ENCODE assay signal across 19 cellular contexts in genomic region chr11:16789061-16789415, GRCh38. TPM values are rescaled to one million over a fixed set of nuclear protein-coding genes. Genes with fewer than 3 reads are reported as not detected.
DNase-seq lines count a peak whose midpoint lies in the region; ATAC-seq and TF ChIP-seq lines count a peak whose summit lies in the region.
"Had no signal": no experiment of that assay in that cellular context is flagged by ENCODE, and none has a peak within 500 bp of the region (broad histone marks: within the 10 kb centered on the region; RNA-seq: fewer than 3 reads in every experiment).

No MANE protein-coding gene starts in this region.

- WGBS in right cardiac atrium, result 72% methylated on average over 13 of the region's 13 CpGs
- WGBS in endodermal cell (ENCODE audit: insufficient coverage in 1 of 2, insufficient read length in 1 of 2), 2 experiments, result 91 to 96% methylated on average over 8 to 13 of the region's 13 CpGs

- H3K36me3 ChIP-seq in endodermal cell (ENCODE audit: control insufficient read depth, insufficient read depth, low read length), result peaks cover 14% of the 10 kb centered on the region
- H3K36me3 ChIP-seq in osteoblast (ENCODE audit: insufficient read depth, low read length), result no peaks in the 10 kb centered on the region
- no peaks in the 10 kb centered on the region for H3K36me3 ChIP-seq in upper lobe of right lung

- no peaks in the 10 kb centered on the region for H3K79me2 ChIP-seq in osteoblast (ENCODE audit: insufficient read depth, low read length)

- H3K9me3 ChIP-seq in right cardiac atrium (ENCODE audit: control insufficient read depth, low read length) (no peaks in the 10 kb centered on the region), endodermal cell (ENCODE audit: control insufficient read depth, low read length) (no peaks in the 10 kb centered on the region), osteoblast (ENCODE audit: low read depth, low read length) (no peaks in the 10 kb centered on the region), upper lobe of right lung (no peaks in the 10 kb centered on the region)

- H3K4me1 ChIP-seq in right cardiac atrium (ENCODE audit: control insufficient read depth, insufficient read depth, low read length) (peaks cover 36% of the 10 kb centered on the region), endodermal cell (ENCODE audit: control insufficient read depth, insufficient read depth, low read length) (peaks cover 18% of the 10 kb centered on the region), osteoblast (ENCODE audit: insufficient read depth, low read length) (peaks cover 57% of the 10 kb centered on the region), upper lobe of right lung (peaks cover 39% of the 10 kb centered on the region)

- ATAC-seq in right cardiac atrium (no peak), upper lobe of right lung (peak; percentile 3)

- no peak overlapping the region for H3K4me3 Mint-ChIP-seq in endodermal cell
- H3K4me3 Mint-ChIP-seq: activated CD4-positive, alpha-beta memory T cell treated with anti-CD3 and anti-CD28 coated beads, Interleukin-2, amount 10 ng/mL, durations not matched to agents 7 days and 5 days; activated naive CD8-positive, alpha-beta T cell treated with anti-CD3 and anti-CD28 coated beads, Interleukin-2, amount 10 ng/mL, durations not matched to agents 7 days and 5 days; B cell; CD8-positive, alpha-beta memory T cell; memory B cell; stimulated activated naive CD8-positive, alpha-beta T cell treated with anti-CD3 and anti-CD28 coated beads, Interleukin-15, amount 100 ng/mL, for 72 hours; T-cell; type B pancreatic cell had no signal

- TF ChIP-seq CTCF in endodermal cell (conservative IDR thresholded peaks at IDR 0.05) (no peak), osteoblast (IDR thresholded peaks at IDR 0.05; ENCODE audit: extremely low read depth, low read depth, low read length) (no peak), upper lobe of right lung (IDR thresholded peaks at IDR 0.05) (no peak), GM10248 (IDR thresholded peaks at IDR 0.05; ENCODE audit: control extremely low read depth, extremely low read depth, low read depth, missing control alignments) (no peak)

- CTCF ChIA-PET in GM10248 (lab: Yijun Ruan, JAX), result interaction anchor here (1.0 to 10.8 kb wide), 13 partner anchors 9 to 715 kb away, joined by 3 to 148 read pairs (median 7); no protein-coding TSS in a partner anchor

- H3K4me3 ChIP-seq in right cardiac atrium (ENCODE audit: low read length) (no peak overlapping the region), endodermal cell (ENCODE audit: low read length) (no peak overlapping the region), osteoblast (ENCODE audit: insufficient read depth, low read length) (no peak overlapping the region), upper lobe of right lung (no peak overlapping the region)
- H3K4me3 ChIP-seq: K562, PC-9 had no signal

- H3K27ac ChIP-seq in right cardiac atrium (ENCODE audit: low read length) (peak overlapping the region; percentile 24), endodermal cell (ENCODE audit: low read depth, low read length) (no peak overlapping the region), osteoblast (ENCODE audit: low read depth, low read length) (peak overlapping the region; percentile 75), upper lobe of right lung (peak overlapping the region; percentile 59)

- no peak overlapping the region for H3K9ac ChIP-seq in endodermal cell (ENCODE audit: extremely low read depth, low read length, poor library complexity, severe bottlenecking)

- H3K36me3 Mint-ChIP-seq in endodermal cell (ENCODE audit: low read depth), result peaks cover 3% of the 10 kb centered on the region
- H3K36me3 Mint-ChIP-seq: activated naive CD8-positive, alpha-beta T cell treated with anti-CD3 and anti-CD28 coated beads, Interleukin-2, amount 10 ng/mL, durations not matched to agents 7 days and 5 days; memory B cell; T-cell had no signal

- H3K4me2 ChIP-seq in osteoblast (ENCODE audit: insufficient read depth, low read length), result no peak overlapping the region

- intact Hi-C loops in right cardiac atrium (cut with DNase I) (loop anchor here in 3 of 4 donors (2.0 to 10.0 kb wide), 7 partner anchors 93 to 276 kb away; partner anchors contain the start of gene PLEKHA7 (in 1 of the 3)), cardiac septum (cut with DNase I) (loop anchor here (2.0 to 5.0 kb wide), 3 partner anchors 16 to 148 kb away; no protein-coding TSS in a partner anchor), upper lobe of right lung (cut with DNase I) (no loop called here)

- no peaks in the 10 kb centered on the region for H3K27me3 ChIP-seq in right cardiac atrium (ENCODE audit: control insufficient read depth, insufficient read depth)
- H3K27me3 ChIP-seq in endodermal cell (ENCODE audit: control insufficient read depth, insufficient read depth, low read length, poor library complexity, severe bottlenecking), result no peaks in the 10 kb centered on the region
- no peaks in the 10 kb centered on the region for H3K27me3 ChIP-seq in osteoblast (ENCODE audit: insufficient read depth, low read length)
- no peaks in the 10 kb centered on the region for H3K27me3 ChIP-seq in upper lobe of right lung

- POLR2A ChIA-PET in GM10248 (lab: Yijun Ruan, JAX), result no interaction called here

- H4K20me1 ChIP-seq in osteoblast (ENCODE audit: insufficient read depth, low read length), result no peaks in the 10 kb centered on the region

- H3K9me3 Mint-ChIP-seq in endodermal cell, result no peaks in the 10 kb centered on the region
- H3K9me3 Mint-ChIP-seq: activated CD4-positive, alpha-beta memory T cell treated with anti-CD3 and anti-CD28 coated beads, Interleukin-2, amount 10 ng/mL, durations not matched to agents 7 days and 5 days; activated naive CD8-positive, alpha-beta T cell treated with anti-CD3 and anti-CD28 coated beads, Interleukin-2, amount 10 ng/mL, durations not matched to agents 7 days and 5 days; CD8-positive, alpha-beta memory T cell; memory B cell; stimulated activated naive CD8-positive, alpha-beta T cell treated with anti-CD3 and anti-CD28 coated beads, Interleukin-15, amount 100 ng/mL, for 72 hours; T-cell; type B pancreatic cell had no signal

- no peak for DNase-seq in right cardiac atrium
- DNase-seq in cardiac septum (ENCODE audit: low spot score), result no peak
- peak; percentile 46 for DNase-seq in endodermal cell
- DNase-seq in osteoblast (ENCODE audit: insufficient read length, low spot score, missing footprints), result no peak
- peak; percentile 68 for DNase-seq in upper lobe of right lung
- no peak for DNase-seq in GM10248 (ENCODE audit: extremely low spot score)
- DNase-seq in activated CD4-positive, CD25-positive, alpha-beta regulatory T cell (lab: John Stamatoyannopoulos, UW), result no peak
- DNase-seq in activated CD4-positive, alpha-beta T cell treated with anti-CD3 and anti-CD28 coated beads, Interleukin-2, amount 50 U/mL, for 48 hours, result no peak
- DNase-seq: DMS153 had no signal

- no peak overlapping the region for H2AFZ ChIP-seq in osteoblast (ENCODE audit: low read length)
- H2AFZ ChIP-seq: PC-9 had no signal

- no peaks in the 10 kb centered on the region for H3K27me3 Mint-ChIP-seq in endodermal cell (ENCODE audit: insufficient read depth)
- H3K27me3 Mint-ChIP-seq: activated CD4-positive, alpha-beta memory T cell treated with anti-CD3 and anti-CD28 coated beads, Interleukin-2, amount 10 ng/mL, durations not matched to agents 7 days and 5 days; B cell; CD8-positive, alpha-beta memory T cell; memory B cell; stimulated activated naive CD8-positive, alpha-beta T cell treated with anti-CD3 and anti-CD28 coated beads, Interleukin-15, amount 100 ng/mL, for 72 hours; T-cell; type B pancreatic cell had no signal

- H3K4me1 Mint-ChIP-seq in endodermal cell, result peaks cover 23% of the 10 kb centered on the region
- H3K4me1 Mint-ChIP-seq: B cell, memory B cell had no signal

- no peak overlapping the region for H3K27ac Mint-ChIP-seq in endodermal cell
- H3K27ac Mint-ChIP-seq: activated CD4-positive, alpha-beta memory T cell treated with anti-CD3 and anti-CD28 coated beads, Interleukin-2, amount 10 ng/mL, durations not matched to agents 7 days and 5 days; activated naive CD8-positive, alpha-beta T cell treated with anti-CD3 and anti-CD28 coated beads, Interleukin-2, amount 10 ng/mL, durations not matched to agents 7 days and 5 days; B cell; memory B cell; T-cell had no signal

RNA-seq across cellular contexts. Expression of gene C11orf58, which starts 50.6 kb away (rescaled TPM):
- total RNA-seq in right cardiac atrium, result 100 to 1,000 TPM; 128 to 139 (median 130) TPM
- polyA plus RNA-seq in right cardiac atrium, result 124 TPM
- 106 TPM for total RNA-seq in cardiac septum
- total RNA-seq in endodermal cell, result 100 to 1,000 TPM; 162 to 183 TPM
- 199 TPM for polyA plus RNA-seq in endodermal cell (2013, experiment 1 of 2)
- 191 TPM for polyA plus RNA-seq in endodermal cell (2013, experiment 2 of 2)
- 139 and 153 TPM in 2 replicates for total RNA-seq in osteoblast
- 104 TPM for total RNA-seq in upper lobe of right lung

Comparison
In these comparisons a context has a peak if more than half of its experiments do, and no peak if none do; other contexts are left out.
1. DNase-seq: peak in endodermal cell (single experiment) and upper lobe of right lung (single experiment); none in right cardiac atrium (0 of 3), cardiac septum (single experiment), osteoblast (single experiment), GM10248 (single experiment), activated CD4-positive, CD25-positive, alpha-beta regulatory T cell (0 of 4) and activated CD4-positive, alpha-beta T cell treated with anti-CD3 and anti-CD28 coated beads, Interleukin-2, amount 50 U/mL, for 48 hours (0 of 2).